2 cellular contexts compared by ENCODE assay signal in the genomic region with DNA sequence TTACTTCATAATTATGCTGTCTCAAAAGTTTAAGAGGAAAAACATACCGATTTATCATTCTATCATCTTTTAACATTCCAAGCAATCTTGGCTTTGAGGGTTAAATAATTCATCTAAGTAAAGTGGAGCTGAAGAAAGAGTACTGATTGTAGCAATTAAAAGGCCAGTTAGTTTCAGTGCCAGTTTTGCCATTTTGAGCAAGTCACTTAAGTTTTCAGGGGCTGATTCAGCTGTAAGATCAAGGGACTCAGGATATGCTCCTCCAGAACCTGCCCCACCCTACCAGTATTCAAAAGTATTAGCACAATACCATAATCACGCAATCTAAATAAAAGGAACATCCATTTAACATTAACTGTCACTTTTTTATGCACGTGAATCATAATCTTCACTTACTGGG.
TF ChIP-seq lines count a peak whose summit lies in the region.

No MANE protein-coding gene starts in this region.

TF ChIP-seq in IMR-90, 13 proteins besides CTCF, POLR2A, EP300 and RAD21:
- TF ChIP-seq MAZ (IDR thresholded peaks at IDR 0.05; ENCODE audit: borderline replicate concordance, low read depth, low read length) (no peak), NFE2L2 (IDR thresholded peaks at IDR 0.05; ENCODE audit: low read depth, low read length) (no peak), FOS (IDR thresholded peaks at IDR 0.05; ENCODE audit: low read depth, low read length) (no peak), MAFK (IDR thresholded peaks at IDR 0.05; ENCODE audit: low read depth, low read length) (no peak), RCOR1 (IDR thresholded peaks at IDR 0.05; ENCODE audit: insufficient replicate concordance, low read length) (no peak), SMC3 (IDR thresholded peaks at IDR 0.05; ENCODE audit: low read depth, low read length) (no peak), MXI1 (IDR thresholded peaks at IDR 0.05; ENCODE audit: borderline replicate concordance, low read depth, low read length) (no peak), BHLHE40 (IDR thresholded peaks at IDR 0.05; ENCODE audit: low read depth, low read length) (no peak), CHD1 (IDR thresholded peaks at IDR 0.05; ENCODE audit: low read depth, low read length) (no peak), CEBPB (IDR thresholded peaks at IDR 0.05; ENCODE audit: low read depth, low read length) (no peak), RFX5 (IDR thresholded peaks at IDR 0.05; ENCODE audit: low read depth, low read length) (no peak)
- TF ChIP-seq, protein P1, sequence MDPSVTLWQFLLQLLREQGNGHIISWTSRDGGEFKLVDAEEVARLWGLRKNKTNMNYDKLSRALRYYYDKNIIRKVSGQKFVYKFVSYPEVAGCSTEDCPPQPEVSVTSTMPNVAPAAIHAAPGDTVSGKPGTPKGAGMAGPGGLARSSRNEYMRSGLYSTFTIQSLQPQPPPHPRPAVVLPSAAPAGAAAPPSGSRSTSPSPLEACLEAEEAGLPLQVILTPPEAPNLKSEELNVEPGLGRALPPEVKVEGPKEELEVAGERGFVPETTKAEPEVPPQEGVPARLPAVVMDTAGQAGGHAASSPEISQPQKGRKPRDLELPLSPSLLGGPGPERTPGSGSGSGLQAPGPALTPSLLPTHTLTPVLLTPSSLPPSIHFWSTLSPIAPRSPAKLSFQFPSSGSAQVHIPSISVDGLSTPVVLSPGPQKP (IDR thresholded peaks at IDR 0.05; ENCODE audit: borderline replicate concordance, low read depth, low read length), result no peak
- TF ChIP-seq, protein P2, sequence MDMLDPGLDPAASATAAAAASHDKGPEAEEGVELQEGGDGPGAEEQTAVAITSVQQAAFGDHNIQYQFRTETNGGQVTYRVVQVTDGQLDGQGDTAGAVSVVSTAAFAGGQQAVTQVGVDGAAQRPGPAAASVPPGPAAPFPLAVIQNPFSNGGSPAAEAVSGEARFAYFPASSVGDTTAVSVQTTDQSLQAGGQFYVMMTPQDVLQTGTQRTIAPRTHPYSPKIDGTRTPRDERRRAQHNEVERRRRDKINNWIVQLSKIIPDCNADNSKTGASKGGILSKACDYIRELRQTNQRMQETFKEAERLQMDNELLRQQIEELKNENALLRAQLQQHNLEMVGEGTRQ (IDR thresholded peaks at IDR 0.05; ENCODE audit: low read depth, low read length), result no peak

TF ChIP-seq in GM12878, 131 proteins besides CTCF, POLR2A, EP300 and RAD21:
- TF ChIP-seq RFX5 (IDR thresholded peaks at IDR 0.05; ENCODE audit: low read depth, low read length) (no peak), MEF2B (IDR thresholded peaks at IDR 0.05; ENCODE audit: partially characterized antibody, poor library complexity, severe bottlenecking) (no peak), EZH2 (IDR thresholded peaks at IDR 0.05; ENCODE audit: borderline replicate concordance, control insufficient read depth, low read depth, low read length) (no peak), YY1 (IDR thresholded peaks at IDR 0.05; ENCODE audit: low read depth, low read length) (no peak), TCF3 (IDR thresholded peaks at IDR 0.05; ENCODE audit: borderline replicate concordance, insufficient read depth, low read depth, low read length) (no peak), SMC3 (IDR thresholded peaks at IDR 0.05; ENCODE audit: borderline replicate concordance, low read length) (no peak), ZNF384 (IDR thresholded peaks at IDR 0.05; ENCODE audit: borderline replicate concordance, low read depth, low read length) (no peak), MTA3 (IDR thresholded peaks at IDR 0.05; ENCODE audit: borderline replicate concordance, low read length) (no peak)
- TF ChIP-seq, protein P3, sequence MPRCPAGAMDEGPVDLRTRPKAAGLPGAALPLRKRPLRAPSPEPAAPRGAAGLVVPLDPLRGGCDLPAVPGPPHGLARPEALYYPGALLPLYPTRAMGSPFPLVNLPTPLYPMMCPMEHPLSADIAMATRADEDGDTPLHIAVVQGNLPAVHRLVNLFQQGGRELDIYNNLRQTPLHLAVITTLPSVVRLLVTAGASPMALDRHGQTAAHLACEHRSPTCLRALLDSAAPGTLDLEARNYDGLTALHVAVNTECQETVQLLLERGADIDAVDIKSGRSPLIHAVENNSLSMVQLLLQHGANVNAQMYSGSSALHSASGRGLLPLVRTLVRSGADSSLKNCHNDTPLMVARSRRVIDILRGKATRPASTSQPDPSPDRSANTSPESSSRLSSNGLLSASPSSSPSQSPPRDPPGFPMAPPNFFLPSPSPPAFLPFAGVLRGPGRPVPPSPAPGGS (IDR thresholded peaks at IDR 0.05; ENCODE audit: borderline replicate concordance, insufficient read depth, low read depth, low read length, poor library complexity, severe bottlenecking), result no peak
TF ChIP-seq in GM12878: peak in this region for 0.
